12 cellular contexts compared by ENCODE assay signal in genomic region chr11:64183890-64184289, GRCh38. TPM values are rescaled to one million over a fixed set of nuclear protein-coding genes. Genes with fewer than 3 reads are reported as not detected.
A peak's percentile ranks its signal among the peaks of the same experiment; 100 is the strongest.
DNase-seq lines count a peak whose midpoint lies in the region; ATAC-seq and TF ChIP-seq lines count a peak whose summit lies in the region.
"Had no signal": no experiment of that assay in that cellular context is flagged by ENCODE, and none has a peak within 500 bp of the region (broad histone marks: within the 10 kb centered on the region; RNA-seq: fewer than 3 reads in every experiment).

No MANE protein-coding gene starts in this region.

- peak overlapping the region; percentile 95 for H3K9ac ChIP-seq in adipocyte (ENCODE audit: low read length)

- H3K27ac ChIP-seq in CD4-positive, CD25-positive, alpha-beta regulatory T cell (ENCODE audit: insufficient read depth, low read length, poor library complexity, severe bottlenecking) = no peak overlapping the region
- H3K27ac ChIP-seq in effector memory CD4-positive, alpha-beta T cell (ENCODE audit: insufficient read depth, low read length, poor library complexity, severe bottlenecking) = no peak overlapping the region

- ATAC-seq in CD4-positive, CD25-positive, alpha-beta regulatory T cell (ENCODE audit: low read depth in 2 of 2) = no peak
- no peak for ATAC-seq in naive B cell (ENCODE audit: low read depth in 2 of 2)
- ATAC-seq in activated T-helper 17 cell treated with anti-CD3 and anti-CD28 coated beads, Interleukin-2, amount 50 U/mL, for 72 hours (replicated peaks) = no peak
- ATAC-seq: pancreas had no signal

- no peaks in the 10 kb centered on the region for H3K9me3 Mint-ChIP-seq in CD4-positive, CD25-positive, alpha-beta regulatory T cell
- H3K9me3 Mint-ChIP-seq in naive B cell = no peaks in the 10 kb centered on the region
- H3K9me3 Mint-ChIP-seq in progenitor cell of endocrine pancreas (ENCODE audit: low read depth) = no peaks in the 10 kb centered on the region
- no peaks in the 10 kb centered on the region for H3K9me3 Mint-ChIP-seq in activated T-helper 17 cell treated with anti-CD3 and anti-CD28 coated beads, Interleukin-2, amount 50 U/mL, for 72 hours

- no peaks in the 10 kb centered on the region for H3K27me3 Mint-ChIP-seq in CD4-positive, CD25-positive, alpha-beta regulatory T cell
- H3K27me3 Mint-ChIP-seq in naive B cell = no peaks in the 10 kb centered on the region
- no peaks in the 10 kb centered on the region for H3K27me3 Mint-ChIP-seq in progenitor cell of endocrine pancreas
- H3K27me3 Mint-ChIP-seq in activated T-helper 17 cell treated with anti-CD3 and anti-CD28 coated beads, Interleukin-2, amount 50 U/mL, for 72 hours = no peaks in the 10 kb centered on the region

- no peak overlapping the region for H3K4me3 ChIP-seq in CD4-positive, CD25-positive, alpha-beta regulatory T cell (ENCODE audit: low read depth, low read length)
- H3K4me3 ChIP-seq in HFF-Myc (replicated peaks; ENCODE audit: low read depth, low read length) (peak overlapping the region; percentile 75), adipocyte (ENCODE audit: low read length) (peak overlapping the region; percentile 19)
- H3K4me3 ChIP-seq in effector memory CD4-positive, alpha-beta T cell (ENCODE audit: insufficient read depth, low read depth, low read length, poor library complexity, severe bottlenecking) = no peak overlapping the region

- no peaks in the 10 kb centered on the region for H3K27me3 ChIP-seq in CD4-positive, CD25-positive, alpha-beta regulatory T cell (ENCODE audit: control insufficient read depth, insufficient read depth, low read length)
- no peaks in the 10 kb centered on the region for H3K27me3 ChIP-seq in adipocyte (replicated peaks; ENCODE audit: control insufficient read depth, insufficient read depth, low read length)
- H3K27me3 ChIP-seq in effector memory CD4-positive, alpha-beta T cell (replicated peaks; ENCODE audit: control insufficient read depth, insufficient read depth, low read length, poor library complexity, severe bottlenecking) = no peaks in the 10 kb centered on the region
- H3K27me3 ChIP-seq: pancreas had no signal

- peaks cover 6% of the 10 kb centered on the region for H3K36me3 ChIP-seq in CD4-positive, CD25-positive, alpha-beta regulatory T cell (ENCODE audit: control insufficient read depth, insufficient read depth, low read length)
- no peaks in the 10 kb centered on the region for H3K36me3 ChIP-seq in adipocyte (ENCODE audit: control insufficient read depth, insufficient read depth, low read length, severe bottlenecking)
- H3K36me3 ChIP-seq in effector memory CD4-positive, alpha-beta T cell (ENCODE audit: control insufficient read depth, insufficient read depth, low read length) = no peaks in the 10 kb centered on the region
- H3K36me3 ChIP-seq: pancreas had no signal

- TF ChIP-seq CTCF in HFF-Myc (IDR thresholded peaks at IDR 0.05; ENCODE audit: low read depth, low read length, missing control alignments) = no peak
- TF ChIP-seq CTCF in progenitor cell of endocrine pancreas (IDR thresholded peaks at IDR 0.05; ENCODE audit: unreplicated experiment) = no peak

- no peaks in the 10 kb centered on the region for H3K36me3 Mint-ChIP-seq in CD4-positive, CD25-positive, alpha-beta regulatory T cell
- no peaks in the 10 kb centered on the region for H3K36me3 Mint-ChIP-seq in naive B cell
- H3K36me3 Mint-ChIP-seq in progenitor cell of endocrine pancreas (ENCODE audit: insufficient read depth) = no peaks in the 10 kb centered on the region
- peaks cover 8% of the 10 kb centered on the region for H3K36me3 Mint-ChIP-seq in activated T-helper 17 cell treated with anti-CD3 and anti-CD28 coated beads, Interleukin-2, amount 50 U/mL, for 72 hours (ENCODE audit: low read depth)

- peaks cover 28% of the 10 kb centered on the region for H3K4me1 ChIP-seq in CD4-positive, CD25-positive, alpha-beta regulatory T cell (ENCODE audit: control insufficient read depth, insufficient read depth, low read length, poor library complexity, severe bottlenecking)
- peaks cover 36% of the 10 kb centered on the region for H3K4me1 ChIP-seq in adipocyte (ENCODE audit: control insufficient read depth, insufficient read depth, low read length)
- H3K4me1 ChIP-seq in effector memory CD4-positive, alpha-beta T cell (ENCODE audit: control insufficient read depth, insufficient read depth, low read length, poor library complexity, severe bottlenecking) = peaks cover 5% of the 10 kb centered on the region

- peak overlapping the region in 1 of 3 donors; percentile 67 for H3K27ac Mint-ChIP-seq in CD4-positive, CD25-positive, alpha-beta regulatory T cell
- H3K27ac Mint-ChIP-seq in naive B cell = no peak overlapping the region
- H3K27ac Mint-ChIP-seq in progenitor cell of endocrine pancreas = no peak overlapping the region
- no peak overlapping the region for H3K27ac Mint-ChIP-seq in activated T-helper 17 cell treated with anti-CD3 and anti-CD28 coated beads, Interleukin-2, amount 50 U/mL, for 72 hours

- DNase-seq in CD4-positive, CD25-positive, alpha-beta regulatory T cell = no peak
- DNase-seq in HFF-Myc (ENCODE audit: extremely low read depth, low read depth) (no peak), adipocyte (ENCODE audit: low read depth) (no peak), naive B cell (no peak), progenitor cell of endocrine pancreas (ENCODE audit: low spot score, unreplicated experiment) (no peak)
- no peak for DNase-seq in stimulated activated CD4-positive, alpha-beta T cell treated with anti-CD3 and anti-CD28 coated beads, Interleukin-4, amount 100 ng/mL, for 1 hour
- no peak for DNase-seq in effector memory CD4-positive, alpha-beta T cell
- DNase-seq: SHP77 treated with DMSO at 0.1 percent for 48 hours; stimulated activated CD4-positive, alpha-beta T cell treated with anti-CD3 and anti-CD28 coated beads, Interleukin-4, amount 100 ng/mL, for 24 hours; substantia nigra had no signal

- peak overlapping the region; percentile 58 to 91 (median 70) for H3K4me3 Mint-ChIP-seq in CD4-positive, CD25-positive, alpha-beta regulatory T cell
- peak overlapping the region in 6 of 8 donors; percentile 12 to 94 (median 54) for H3K4me3 Mint-ChIP-seq in naive B cell
- no peak overlapping the region for H3K4me3 Mint-ChIP-seq in progenitor cell of endocrine pancreas (ENCODE audit: low read depth)
- no peak overlapping the region for H3K4me3 Mint-ChIP-seq in activated T-helper 17 cell treated with anti-CD3 and anti-CD28 coated beads, Interleukin-2, amount 50 U/mL, for 72 hours

- H3K9me3 ChIP-seq in CD4-positive, CD25-positive, alpha-beta regulatory T cell (ENCODE audit: control insufficient read depth in 2 of 2, low read length in 2 of 2) = no peaks in the 10 kb centered on the region
- no peaks in the 10 kb centered on the region for H3K9me3 ChIP-seq in adipocyte (ENCODE audit: control insufficient read depth, low read length)
- H3K9me3 ChIP-seq in effector memory CD4-positive, alpha-beta T cell (ENCODE audit: control insufficient read depth, low read length) = no peaks in the 10 kb centered on the region
- H3K9me3 ChIP-seq: pancreas had no signal

- H3K4me1 Mint-ChIP-seq in CD4-positive, CD25-positive, alpha-beta regulatory T cell = peaks cover 0 to 42% (median 12%) of the 10 kb centered on the region in 4 donors
- H3K4me1 Mint-ChIP-seq in naive B cell (peaks cover 24 to 37% (median 34%) of the 10 kb centered on the region in 3 donors), progenitor cell of endocrine pancreas (ENCODE audit: low read depth) (peaks cover 16% of the 10 kb centered on the region)
- peaks cover 5% of the 10 kb centered on the region for H3K4me1 Mint-ChIP-seq in activated T-helper 17 cell treated with anti-CD3 and anti-CD28 coated beads, Interleukin-2, amount 50 U/mL, for 72 hours

RNA-seq across cellular contexts. Expression of gene STIP1, which starts 2.1 kb away (rescaled TPM):
- total RNA-seq in CD4-positive, CD25-positive, alpha-beta regulatory T cell = 57.8 TPM
- polyA plus RNA-seq in CD4-positive, CD25-positive, alpha-beta regulatory T cell = 10 to 100 TPM; 62.8 to 72.3 (median 64.8) TPM
- 10 to 100 TPM; 26.3 to 92.4 (median 63.3) TPM for polyA plus RNA-seq in naive B cell (ENCODE audit: low read depth in 6 of 6)
- total RNA-seq in progenitor cell of endocrine pancreas = 189 and 209 TPM in 2 replicates
- total RNA-seq in activated T-helper 17 cell treated with anti-CD3 and anti-CD28 coated beads, Interleukin-2, amount 50 U/mL, for 72 hours = 100 to 1,000 TPM; 259 to 462 TPM

RNA-seq across cellular contexts. Expression of gene MACROD1, which starts 18.0 kb away (rescaled TPM):
- total RNA-seq in CD4-positive, CD25-positive, alpha-beta regulatory T cell = 5.6 TPM
- polyA plus RNA-seq in CD4-positive, CD25-positive, alpha-beta regulatory T cell = 10 to 100 TPM in 1 of 4 donors, 1 to 10 TPM in 3; 5.3 to 12.7 (median 7.0) TPM
- 1 to 10 TPM; 1.5 to 7.0 (median 3.2) TPM for polyA plus RNA-seq in naive B cell (ENCODE audit: low read depth in 6 of 6)
- 28.0 and 30.6 TPM in 2 replicates for total RNA-seq in progenitor cell of endocrine pancreas
- 1 to 10 TPM; 5.4 to 9.6 TPM for total RNA-seq in activated T-helper 17 cell treated with anti-CD3 and anti-CD28 coated beads, Interleukin-2, amount 50 U/mL, for 72 hours

RNA-seq across cellular contexts. Expression of gene FERMT3, which starts 22.6 kb away (rescaled TPM):
- 156 TPM for total RNA-seq in CD4-positive, CD25-positive, alpha-beta regulatory T cell
- polyA plus RNA-seq in CD4-positive, CD25-positive, alpha-beta regulatory T cell = 100 to 1,000 TPM; 151 to 183 (median 175) TPM
- polyA plus RNA-seq in naive B cell (ENCODE audit: low read depth in 6 of 6) = 100 to 1,000 TPM in 5 of 6 donors, 10 to 100 TPM in 1; 98.6 to 148 (median 118) TPM
- 5.4 and 5.9 TPM in 2 replicates for total RNA-seq in progenitor cell of endocrine pancreas
- 100 to 1,000 TPM; 172 to 191 TPM for total RNA-seq in activated T-helper 17 cell treated with anti-CD3 and anti-CD28 coated beads, Interleukin-2, amount 50 U/mL, for 72 hours

RNA-seq across cellular contexts. Expression of gene TRPT1, which starts 42.1 kb away (rescaled TPM):
- 14.6 TPM for total RNA-seq in CD4-positive, CD25-positive, alpha-beta regulatory T cell
- polyA plus RNA-seq in CD4-positive, CD25-positive, alpha-beta regulatory T cell = 10 to 100 TPM; 33.2 to 37.0 (median 35.3) TPM
- polyA plus RNA-seq in naive B cell (ENCODE audit: low read depth in 6 of 6) = 10 to 100 TPM; 60.7 to 97.6 (median 86.0) TPM
- 52.0 and 53.9 TPM in 2 replicates for total RNA-seq in progenitor cell of endocrine pancreas
- total RNA-seq in activated T-helper 17 cell treated with anti-CD3 and anti-CD28 coated beads, Interleukin-2, amount 50 U/mL, for 72 hours = 10 to 100 TPM; 20.3 to 48.4 TPM

RNA-seq across cellular contexts. Expression of gene NUDT22, which starts 42.2 kb away (rescaled TPM):
- 43.1 TPM for total RNA-seq in CD4-positive, CD25-positive, alpha-beta regulatory T cell
- polyA plus RNA-seq in CD4-positive, CD25-positive, alpha-beta regulatory T cell = 10 to 100 TPM; 35.8 to 46.9 (median 40.7) TPM
- 10 to 100 TPM; 43.6 to 96.6 (median 62.6) TPM for polyA plus RNA-seq in naive B cell (ENCODE audit: low read depth in 6 of 6)
- total RNA-seq in progenitor cell of endocrine pancreas = 42.9 and 48.2 TPM in 2 replicates
- total RNA-seq in activated T-helper 17 cell treated with anti-CD3 and anti-CD28 coated beads, Interleukin-2, amount 50 U/mL, for 72 hours = 10 to 100 TPM; 77.4 to 98.4 TPM

Comparison
In these comparisons a context has a peak if more than half of its experiments do, and no peak if none do; other contexts are left out.
1. H3K4me3 ChIP-seq: peak in HFF-Myc (single experiment) and adipocyte (single experiment); none in CD4-positive, CD25-positive, alpha-beta regulatory T cell (single experiment) and effector memory CD4-positive, alpha-beta T cell (single experiment).
2. H3K4me3 Mint-ChIP-seq: peak in CD4-positive, CD25-positive, alpha-beta regulatory T cell (4 of 4) and naive B cell (6 of 8); none in progenitor cell of endocrine pancreas (single experiment) and activated T-helper 17 cell treated with anti-CD3 and anti-CD28 coated beads, Interleukin-2, amount 50 U/mL, for 72 hours (single experiment).
3. RNA of gene FERMT3, which starts 22.6 kb away (total RNA-seq): 172 to 191 TPM in activated T-helper 17 cell treated with anti-CD3 and anti-CD28 coated beads, Interleukin-2, amount 50 U/mL, for 72 hours and 156 TPM in CD4-positive, CD25-positive, alpha-beta regulatory T cell (single experiment); 5.4 to 5.9 TPM in progenitor cell of endocrine pancreas; every median in the first group is over 10 times any median in the second.